In genomic region chr18:7177131-7177744, GRCh38 we compare ENCODE assay signal across 8 cellular contexts. TPM values are rescaled to one million over a fixed set of nuclear protein-coding genes. Genes with fewer than 3 reads are reported as not detected.
DNase-seq lines count a peak whose midpoint lies in the region; ATAC-seq, FAIRE-seq and TF ChIP-seq lines count a peak whose summit lies in the region.

No MANE protein-coding gene starts in this region.

- no peaks in the 10 kb centered on the region for H3K27me3 ChIP-seq in pancreas

- no peaks in the 10 kb centered on the region for H3K9me3 ChIP-seq in pancreas

- DNase-seq in EL (peak; percentile 73), KG1 (lab: John Stamatoyannopoulos, UW) (peak; percentile 2), SK-MEL-5 (ENCODE audit: low read depth, low spot score) (peak; percentile 85), fibroblast of villous mesenchyme (ENCODE audit: low read depth) (peak; percentile 78), pancreas (peak in 3 of 6 donors; percentile 23 to 46 (median 31))
- no peak for DNase-seq in activated CD4-positive, CD25-positive, alpha-beta regulatory T cell (lab: John Stamatoyannopoulos, UW)

- H3K4me1 ChIP-seq in pancreas = no peaks in the 10 kb centered on the region

- H3K36me3 ChIP-seq in pancreas = no peaks in the 10 kb centered on the region

- TF ChIP-seq CTCF in fibroblast of villous mesenchyme (IDR thresholded peaks at IDR 0.05; ENCODE audit: insufficient read depth, low read depth, low read length) = peak; percentile 80
- TF ChIP-seq CTCF in pancreas (IDR thresholded peaks at IDR 0.05) = peak; percentile 25 to 63 (median 42)

- H3K27ac ChIP-seq in pancreas = no peak overlapping the region

- intact Hi-C loops in pancreas (cut with DNase I) = loop anchor here in 2 of 3 donors (5.0 to 10.0 kb wide), 2 partner anchors 252 to 255 kb away; no protein-coding TSS in a partner anchor

- 44 to 45% methylated on average over 4 of the region's 4 CpGs for WGBS in pancreas, 2 donors

- no peak for FAIRE-seq in pancreas (lab: Jason Lieb, UNC)

- H3K4me3 ChIP-seq in fibroblast of villous mesenchyme (ENCODE audit: low read depth, low read length) = no peak overlapping the region
- no peak overlapping the region for H3K4me3 ChIP-seq in pancreas

- ATAC-seq in pancreas = peak in 3 of 4 donors; percentile 91 to 95 (median 93)
- ATAC-seq in HG02759 (IDR thresholded peaks at IDR 0.05; ENCODE audit: unreplicated experiment) = no peak
- ATAC-seq in GM21737 (IDR thresholded peaks at IDR 0.05; ENCODE audit: unreplicated experiment) = no peak

- in situ Hi-C loops in SK-MEL-5 (cut with HindIII; ENCODE audit: low pct_unique_long_range_greater_than_20kb, low sequenced_read_pairs) = no loop called here

RNA-seq across cellular contexts. Expression of gene LRRC30, which starts 53.7 kb away (rescaled TPM):
- total RNA-seq in SK-MEL-5 (2014; rRNA removed; shearing (Covaris generic)) = not detected in 2 replicates
- not detected in 2 replicates for polyA plus RNA-seq in SK-MEL-5 (2015; cell fraction: cytosol; rRNA removed)
- not detected in 2 replicates for polyA plus RNA-seq in SK-MEL-5 (2015; cell fraction: nucleus; rRNA removed)
- total RNA-seq in fibroblast of villous mesenchyme (not detected in 2 replicates), pancreas (not detected)
- not detected for polyA plus RNA-seq in pancreas

RNA-seq across cellular contexts. Expression of gene LAMA1, which starts 59.6 kb away (rescaled TPM):
- 116 and 131 TPM in 2 replicates for total RNA-seq in SK-MEL-5 (2014; rRNA removed; shearing (Covaris generic))
- 149 and 195 TPM in 2 replicates for polyA plus RNA-seq in SK-MEL-5 (2015; cell fraction: cytosol; rRNA removed)
- 323 and 397 TPM in 2 replicates for polyA plus RNA-seq in SK-MEL-5 (2015; cell fraction: nucleus; rRNA removed)
- total RNA-seq in fibroblast of villous mesenchyme (14.5 and 20.7 TPM in 2 replicates), pancreas (1 to 10 TPM in 3 of 6 donors, under 1 TPM in 3; 0.39 to 3.1 (median 1.0) TPM)
- 1 to 10 TPM in 1 of 2 donors, under 1 TPM in 1; 0.49 to 2.4 TPM for polyA plus RNA-seq in pancreas

Comparison
In these comparisons a context has a peak if more than half of its experiments do, and no peak if none do; other contexts are left out.
1. DNase-seq: peak in EL (single experiment), KG1 (single experiment), SK-MEL-5 (single experiment) and fibroblast of villous mesenchyme (single experiment); none in activated CD4-positive, CD25-positive, alpha-beta regulatory T cell (0 of 4).
2. ATAC-seq: peak in pancreas (3 of 4); none in HG02759 (single experiment) and GM21737 (single experiment).